Comparison of ENCODE assay signal across 25 cellular contexts in genomic region chr1:245396615-245397014, GRCh38.
"Had no signal": no experiment of that assay in that cellular context is flagged by ENCODE, and none has a peak within 500 bp of the region (broad histone marks: within the 10 kb centered on the region; RNA-seq: fewer than 3 reads in every experiment).

No MANE protein-coding gene starts in this region.

- H3K36me3 Mint-ChIP-seq: activated naive CD4-positive, alpha-beta T cell treated with anti-CD3 and anti-CD28 coated beads, Interleukin-2, amount 50 U/mL, for 24 hours; memory B cell; natural killer cell treated with Interleukin-12 subunit alpha and Interleukin-12 subunit beta and Interleukin-15 and Interleukin-18, amount 100 ng/mL, for 72 hours; T-cell had no signal

- H3K4me3 Mint-ChIP-seq: activated naive CD4-positive, alpha-beta T cell treated with anti-CD3 and anti-CD28 coated beads, Interleukin-2, amount 50 U/mL, for 24 hours; memory B cell; natural killer cell treated with Interleukin-12 subunit alpha and Interleukin-12 subunit beta and Interleukin-15 and Interleukin-18, amount 100 ng/mL, for 72 hours; T-cell; T-helper 2 cell treated with Interferon-gamma antibody and Interleukin-4, amounts not matched to agents 5 μg/mL and 100 μg/mL, for 36 hours had no signal

- H3K27me3 Mint-ChIP-seq: activated naive CD4-positive, alpha-beta T cell treated with anti-CD3 and anti-CD28 coated beads, Interleukin-2, amount 50 U/mL, for 24 hours had no signal

- H3K4me1 ChIP-seq: prostate gland, spleen, upper lobe of right lung had no signal

- H3K4me3 ChIP-seq: cardiac muscle cell, ovary, prostate gland, spleen, thoracic aorta, upper lobe of right lung had no signal

- H3K27me3 ChIP-seq: cardiac muscle cell, ovary, spleen, upper lobe of right lung had no signal

- H3K9me3 ChIP-seq: ovary, prostate gland, thoracic aorta, upper lobe of right lung had no signal

- H3K27ac ChIP-seq: ovary, prostate gland, spleen, thoracic aorta, upper lobe of right lung had no signal

- H3K4me1 Mint-ChIP-seq: activated naive CD4-positive, alpha-beta T cell treated with anti-CD3 and anti-CD28 coated beads, Interleukin-2, amount 50 U/mL, for 24 hours; memory B cell; T-cell had no signal

- H3K27ac Mint-ChIP-seq: memory B cell; natural killer cell treated with Interleukin-12 subunit alpha and Interleukin-12 subunit beta and Interleukin-15 and Interleukin-18, amount 100 ng/mL, for 72 hours; T-cell; T-helper 2 cell treated with Interferon-gamma antibody and Interleukin-4, amounts not matched to agents 5 μg/mL and 100 μg/mL, for 36 hours had no signal

- FAIRE-seq: endometrium, islet of Langerhans, TTC549 had no signal

- H3K36me3 ChIP-seq: cardiac muscle cell, ovary, prostate gland, spleen, thoracic aorta, upper lobe of right lung had no signal

- H3K9me3 Mint-ChIP-seq: activated naive CD4-positive, alpha-beta T cell treated with anti-CD3 and anti-CD28 coated beads, Interleukin-2, amount 50 U/mL, for 24 hours; natural killer cell treated with Interleukin-12 subunit alpha and Interleukin-12 subunit beta and Interleukin-15 and Interleukin-18, amount 100 ng/mL, for 72 hours; T-helper 2 cell treated with Interferon-gamma antibody and Interleukin-4, amounts not matched to agents 5 μg/mL and 100 μg/mL, for 36 hours had no signal

- DNase-seq: activated CD4-positive, alpha-beta T cell treated with anti-CD3 and anti-CD28 coated beads for 1 hour; activated CD4-positive, alpha-beta T cell treated with anti-CD3 and anti-CD28 coated beads, Interleukin-2, amount 50 U/mL, for 1 hour; activated gamma-delta T cell treated with Interleukin-2 at 50 U/mL for 16 hours; activated T-cell treated with anti-CD3 and anti-CD28 coated beads, Interleukin-2, amount 50 U/mL, for 1 hour; amniotic stem cell; effector CD4-positive, alpha-beta T cell; foreskin melanocyte; hippocampal formation; left ventricle myocardium superior; ovary; spleen; stimulated activated CD4-positive, alpha-beta T cell treated with anti-CD3 and anti-CD28 coated beads, Interleukin-4, amount 100 ng/mL, for 1 hour; stimulated activated naive CD4-positive, alpha-beta T cell treated with Interleukin-2 at 50 U/mL for 16 hours; T-cell; upper lobe of right lung had no signal

- ATAC-seq: left ventricle myocardium superior; natural killer cell treated with Interleukin-12 subunit alpha and Interleukin-12 subunit beta and Interleukin-15 and Interleukin-18, amount 100 ng/mL, for 72 hours; T-cell; upper lobe of right lung had no signal
